18 cellular contexts compared by ENCODE assay signal in genomic region chr2:97998431-97998830, GRCh38. TPM values are rescaled to one million over a fixed set of nuclear protein-coding genes. Genes with fewer than 3 reads are reported as not detected.
A peak's percentile ranks its signal among the peaks of the same experiment; 100 is the strongest.
DNase-seq lines count a peak whose midpoint lies in the region; ATAC-seq, FAIRE-seq and TF ChIP-seq lines count a peak whose summit lies in the region.
"Had no signal": no experiment of that assay in that cellular context is flagged by ENCODE, and none has a peak within 500 bp of the region (broad histone marks: within the 10 kb centered on the region; RNA-seq: fewer than 3 reads in every experiment).

No MANE protein-coding gene starts in this region.

- H3K27ac Mint-ChIP-seq in CD4-positive, alpha-beta T cell = no peak overlapping the region
- H3K27ac Mint-ChIP-seq: B cell; CD4-positive, CD25-positive, alpha-beta regulatory T cell had no signal

- DNase-seq in NCI-H1417 (lab: John Stamatoyannopoulos, UW) (peak in 2 of 3 experiments; percentile 55 to 75), NCI-H1417 treated with DMSO at 0.1 percent for 48 hours (lab: John Stamatoyannopoulos, UW) (no peak), NCI-H2196 treated with DMSO at 0.1 percent for 48 hours (lab: John Stamatoyannopoulos, UW; ENCODE audit: unreplicated experiment) (peak; percentile 15), esophagus squamous epithelium (lab: John Stamatoyannopoulos, UW) (no peak), RCC 7860 (ENCODE audit: low spot score) (no peak)
- no peak for DNase-seq in CD4-positive, alpha-beta T cell
- DNase-seq: Calu3; CD4-positive, CD25-positive, alpha-beta regulatory T cell; GM23248; HCEC 1CT; NCI-H524; NK-92 treated with Interleukin-12 subunit alpha and Interleukin-12 subunit beta, amount 100 ng/mL, for 24 hours; SW 1271 had no signal

- H3K4me1 Mint-ChIP-seq in CD4-positive, alpha-beta T cell (ENCODE audit: low read depth) = peaks cover 21% of the 10 kb centered on the region

- H3K4me1 ChIP-seq in esophagus squamous epithelium = peaks cover 0 to 43% (median 13%) of the 10 kb centered on the region in 3 donors

- H3K9me3 Mint-ChIP-seq in CD4-positive, alpha-beta T cell = no peaks in the 10 kb centered on the region
- H3K9me3 Mint-ChIP-seq: CD4-positive, CD25-positive, alpha-beta regulatory T cell had no signal

- ATAC-seq in CD4-positive, alpha-beta T cell (ENCODE audit: poor library complexity) = no peak
- ATAC-seq in GM21528 (IDR thresholded peaks at IDR 0.05; ENCODE audit: low FRiP score, unreplicated experiment) (no peak), HG02938 (IDR thresholded peaks at IDR 0.05; ENCODE audit: unreplicated experiment) (no peak)
- ATAC-seq: K562 had no signal

- H3K27me3 ChIP-seq in CD4-positive, alpha-beta T cell (ENCODE audit: control insufficient read depth, insufficient read depth, low read length) = no peaks in the 10 kb centered on the region
- no peaks in the 10 kb centered on the region for H3K27me3 ChIP-seq in esophagus squamous epithelium

- no peak for FAIRE-seq in RCC 7860 (lab: Jason Lieb, UNC)
- FAIRE-seq: K562 had no signal

- H3K36me3 Mint-ChIP-seq in CD4-positive, alpha-beta T cell (ENCODE audit: low read depth) = peaks cover 4% of the 10 kb centered on the region
- H3K36me3 Mint-ChIP-seq: CD4-positive, CD25-positive, alpha-beta regulatory T cell had no signal

- POLR2A ChIA-PET in CD4-positive, alpha-beta T cell (lab: Charles Lee) = no interaction called here

- CTCF ChIA-PET in CD4-positive, alpha-beta T cell (lab: Charles Lee) = interaction anchor here (0.6 kb wide), 1 partner anchor 1573 kb away, joined by 3 read pairs; no protein-coding TSS in a partner anchor

- H3K27ac ChIP-seq in CD4-positive, alpha-beta T cell (ENCODE audit: low read depth, low read length) = no peak overlapping the region
- peak overlapping the region in 3 of 4 donors; percentile 17 to 99 (median 29) for H3K27ac ChIP-seq in esophagus squamous epithelium
- H3K27ac ChIP-seq: 22Rv1, GM23248 had no signal

- no peak overlapping the region for H3K4me3 ChIP-seq in esophagus squamous epithelium
- H3K4me3 ChIP-seq: GM23248, K562 had no signal

- no peaks in the 10 kb centered on the region for H3K9me3 ChIP-seq in CD4-positive, alpha-beta T cell (ENCODE audit: control insufficient read depth, low read length)
- no peaks in the 10 kb centered on the region for H3K9me3 ChIP-seq in esophagus squamous epithelium

- 38 to 56% methylated on average over 1 of the region's 1 CpG for WGBS in esophagus squamous epithelium, 2 donors

- no peak for TF ChIP-seq CTCF in CD4-positive, alpha-beta T cell (IDR thresholded peaks at IDR 0.05)
- TF ChIP-seq CTCF in esophagus squamous epithelium (IDR thresholded peaks at IDR 0.05) = no peak

- H3K27me3 Mint-ChIP-seq in CD4-positive, alpha-beta T cell = no peaks in the 10 kb centered on the region
- H3K27me3 Mint-ChIP-seq: B cell had no signal

- no peaks in the 10 kb centered on the region for H3K36me3 ChIP-seq in esophagus squamous epithelium

- TF ChIP-seq POLR2A in esophagus squamous epithelium (IDR thresholded peaks at IDR 0.05) = no peak

- intact Hi-C loops in CD4-positive, alpha-beta T cell (cut with DNase I, micrococcal nuclease) = loop anchor here in 1 of 2 experiments (5.0 to 10.0 kb wide), 9 partner anchors 284 to 1361 kb away; partner anchors contain the start of genes ACTR1B, COX5B, EIF5B and KANSL3
- intact Hi-C loops in esophagus squamous epithelium (cut with DNase I) = loop anchor here (10.0 kb wide), 1 partner anchor 194 kb away; no protein-coding TSS in a partner anchor

- peak overlapping the region; percentile 75 for H3K4me3 Mint-ChIP-seq in CD4-positive, alpha-beta T cell
- H3K4me3 Mint-ChIP-seq: B cell had no signal

RNA-seq across cellular contexts. Expression of gene TMEM131, which starts 2.7 kb away (rescaled TPM):
- 10 to 100 TPM; 29.2 to 33.6 TPM for total RNA-seq in CD4-positive, alpha-beta T cell
- 10 to 100 TPM; 24.2 to 36.4 (median 28.1) TPM for total RNA-seq in esophagus squamous epithelium

Comparison
In these comparisons a context has a peak if more than half of its experiments do, and no peak if none do; other contexts are left out.
1. DNase-seq: peak in NCI-H1417 (2 of 3) and NCI-H2196 treated with DMSO at 0.1 percent for 48 hours (single experiment); none in NCI-H1417 treated with DMSO at 0.1 percent for 48 hours (single experiment), CD4-positive, alpha-beta T cell (0 of 10), esophagus squamous epithelium (single experiment) and RCC 7860 (single experiment).